Comparison of ENCODE assay signal across 18 cellular contexts in genomic region chr2:85963068-85963467, GRCh38.
DNase-seq lines count a peak whose midpoint lies in the region; ATAC-seq and TF ChIP-seq lines count a peak whose summit lies in the region.
"Had no signal": no experiment of that assay in that cellular context is flagged by ENCODE, and none has a peak within 500 bp of the region (broad histone marks: within the 10 kb centered on the region; RNA-seq: fewer than 3 reads in every experiment).

No MANE protein-coding gene starts in this region.

- no peaks in the 10 kb centered on the region for H4K20me1 ChIP-seq in PC-3 (ENCODE audit: low read length)

- peak overlapping the region; percentile 43 for H4K8ac ChIP-seq in neuronal stem cell (ENCODE audit: low read depth, low read length)

- H3K79me1 ChIP-seq in neuronal stem cell (ENCODE audit: low read depth, low read length), result no peaks in the 10 kb centered on the region

- no peak overlapping the region for H2BK12ac ChIP-seq in neuronal stem cell (ENCODE audit: low read length)

- peak overlapping the region; percentile 1; the same call in 1 of the 2 replicates for H3K9ac ChIP-seq in PC-3 (ENCODE audit: low read length)
- no peak overlapping the region for H3K9ac ChIP-seq in neuronal stem cell (ENCODE audit: low read depth, low read length, poor library complexity)

- H3K9me2 ChIP-seq in PC-3 (replicated peaks; ENCODE audit: low read length), result no peaks in the 10 kb centered on the region

- H3K4me1 ChIP-seq in PC-3 (ENCODE audit: insufficient read depth, low read length), result peaks cover 4% of the 10 kb centered on the region
- no peaks in the 10 kb centered on the region for H3K4me1 ChIP-seq in neuronal stem cell (ENCODE audit: control insufficient read depth in 2 of 2, insufficient read depth in 1 of 2, low read depth in 1 of 2, low read length in 2 of 2)

- H3K14ac ChIP-seq in neuronal stem cell (ENCODE audit: low read length), result no peak overlapping the region

- no peak for DNase-seq in activated CD4-positive, alpha-beta memory T cell treated with anti-CD3 and anti-CD28 coated beads, Interleukin-2, amount 10 ng/mL, durations not matched to agents 7 days and 5 days
- no peak for DNase-seq in activated CD4-positive, alpha-beta memory T cell treated with anti-CD3 and anti-CD28 coated beads for 36 hours
- DNase-seq in CD14-positive monocyte (ENCODE audit: low spot score) (no peak), PC-3 (no peak), neuronal stem cell (ENCODE audit: low spot score) (no peak), T1000 (lab: John Stamatoyannopoulos, UW) (no peak), NCI-H69 (lab: John Stamatoyannopoulos, UW) (no peak)
- DNase-seq: GF-D8, H7, HFFc6, NCI-H1417, NCI-H187, NCI-H446, NCI-H526, RPMI8226 had no signal

- no peaks in the 10 kb centered on the region for H3F3A ChIP-seq in PC-3 (ENCODE audit: low read length, unreplicated experiment)

- peak overlapping the region; percentile 58; the same call in 1 of the 2 replicates for H3K27ac ChIP-seq in PC-3 (ENCODE audit: low read length)
- H3K27ac ChIP-seq in neuronal stem cell (replicated peaks; ENCODE audit: low read length), result no peak overlapping the region
- H3K27ac ChIP-seq: PC-9 had no signal

- TF ChIP-seq CTCF in CD14-positive monocyte (IDR thresholded peaks at IDR 0.05) (no peak), PC-3 (conservative IDR thresholded peaks at IDR 0.05; ENCODE audit: low read depth, low read length) (no peak)

- H3K18ac ChIP-seq in neuronal stem cell (ENCODE audit: low read length), result no peak overlapping the region

- no peak overlapping the region for H2BK15ac ChIP-seq in neuronal stem cell (ENCODE audit: low read length)

- peaks cover 27% of the 10 kb centered on the region for H3K9me3 Mint-ChIP-seq in activated CD4-positive, alpha-beta memory T cell treated with anti-CD3 and anti-CD28 coated beads, Interleukin-2, amount 10 ng/mL, durations not matched to agents 7 days and 5 days
- peaks cover 2% of the 10 kb centered on the region for H3K9me3 Mint-ChIP-seq in activated CD4-positive, alpha-beta memory T cell treated with anti-CD3 and anti-CD28 coated beads for 36 hours
- peaks cover 13 to 32% (median 24%) of the 10 kb centered on the region in 7 donors for H3K9me3 Mint-ChIP-seq in CD14-positive monocyte

- H3K23ac ChIP-seq in neuronal stem cell (ENCODE audit: low read depth, low read length, poor library complexity), result no peak overlapping the region

- H3K27me3 ChIP-seq in PC-3 (ENCODE audit: low read length), result no peaks in the 10 kb centered on the region
- no peaks in the 10 kb centered on the region for H3K27me3 ChIP-seq in neuronal stem cell (ENCODE audit: control insufficient read depth in 3 of 3, insufficient read depth in 3 of 3, low read depth in 1 of 3, low read length in 3 of 3)
- H3K27me3 ChIP-seq: MG63 had no signal

- POLR2A ChIA-PET in activated CD4-positive, alpha-beta memory T cell treated with anti-CD3 and anti-CD28 coated beads, Interleukin-2, amount 10 ng/mL, durations not matched to agents 7 days and 5 days (lab: Charles Lee), result interaction anchor here (1.2 kb wide), 1 partner anchor 72 kb away, joined by 3 read pairs; no protein-coding TSS in a partner anchor
- POLR2A ChIA-PET in activated CD4-positive, alpha-beta memory T cell treated with anti-CD3 and anti-CD28 coated beads for 36 hours (lab: Charles Lee), result interaction anchor here (1.3 kb wide), 1 partner anchor 10 kb away, joined by 4 read pairs; no protein-coding TSS in a partner anchor
- POLR2A ChIA-PET in PC-3 (lab: Charles Lee; ENCODE audit: unreplicated experiment), result no interaction called here

- no peak overlapping the region for H3K4me3 ChIP-seq in PC-3 (ENCODE audit: low read length)
- H3K4me3 ChIP-seq in neuronal stem cell (ENCODE audit: low read length in 2 of 2), result no peak overlapping the region
- H3K4me3 ChIP-seq: MG63, PC-9 had no signal

- CTCF ChIA-PET in activated CD4-positive, alpha-beta memory T cell treated with anti-CD3 and anti-CD28 coated beads, Interleukin-2, amount 10 ng/mL, durations not matched to agents 7 days and 5 days (lab: Charles Lee), result interaction anchor here (1.0 to 1.3 kb wide), 2 partner anchors 73 to 90 kb away, joined by 3 to 4 read pairs; no protein-coding TSS in a partner anchor
- CTCF ChIA-PET in activated CD4-positive, alpha-beta memory T cell treated with anti-CD3 and anti-CD28 coated beads for 36 hours (lab: Charles Lee), result interaction anchor here (0.7 kb wide), 1 partner anchor 255 kb away, joined by 4 read pairs; no protein-coding TSS in a partner anchor
- CTCF ChIA-PET in PC-3 (lab: Charles Lee), result no interaction called here

- WGBS in neuronal stem cell (ENCODE audit: extremely low coverage in 2 of 2, insufficient read length in 2 of 2, insufficient replicate concordance in 1 of 2), 2 donors, result no CpG with 5 or more reads among the region's 4 CpGs

- H3K36me3 ChIP-seq in PC-3 (ENCODE audit: low read depth, low read length) (no peaks in the 10 kb centered on the region), neuronal stem cell (replicated peaks in 1 of 2; ENCODE audit: control insufficient read depth in 2 of 2, insufficient read depth in 2 of 2, low read length in 2 of 2) (no peaks in the 10 kb centered on the region)
- H3K36me3 ChIP-seq: MG63 had no signal

- no peak overlapping the region for H2AK5ac ChIP-seq in neuronal stem cell (ENCODE audit: low read depth, low read length)

- peaks cover 4% of the 10 kb centered on the region for H3K27me3 Mint-ChIP-seq in activated CD4-positive, alpha-beta memory T cell treated with anti-CD3 and anti-CD28 coated beads, Interleukin-2, amount 10 ng/mL, durations not matched to agents 7 days and 5 days
- H3K27me3 Mint-ChIP-seq in activated CD4-positive, alpha-beta memory T cell treated with anti-CD3 and anti-CD28 coated beads for 36 hours, result no peaks in the 10 kb centered on the region
- peaks cover 0 to 4% (median 0%) of the 10 kb centered on the region in 3 donors for H3K27me3 Mint-ChIP-seq in CD14-positive monocyte (ENCODE audit: low read depth in 3 of 3)
- H3K27me3 Mint-ChIP-seq: B cell had no signal

- H3K9me3 ChIP-seq in PC-3 (ENCODE audit: low read length) (no peaks in the 10 kb centered on the region), neuronal stem cell (replicated peaks in 1 of 2; ENCODE audit: control insufficient read depth in 2 of 2, insufficient read depth in 1 of 2, low read depth in 1 of 2, low read length in 2 of 2) (peaks cover 5 to 6% of the 10 kb centered on the region in 2 donors)

- H3K36me3 Mint-ChIP-seq in activated CD4-positive, alpha-beta memory T cell treated with anti-CD3 and anti-CD28 coated beads, Interleukin-2, amount 10 ng/mL, durations not matched to agents 7 days and 5 days (ENCODE audit: low read depth), result peaks cover 50% of the 10 kb centered on the region
- no peaks in the 10 kb centered on the region for H3K36me3 Mint-ChIP-seq in activated CD4-positive, alpha-beta memory T cell treated with anti-CD3 and anti-CD28 coated beads for 36 hours
- peaks cover 0 to 3% of the 10 kb centered on the region in 2 donors for H3K36me3 Mint-ChIP-seq in CD14-positive monocyte

- H2BK120ac ChIP-seq in neuronal stem cell (ENCODE audit: low read depth, low read length), result no peak overlapping the region

- H2AFZ ChIP-seq in PC-3 (ENCODE audit: low read length) (no peak overlapping the region), neuronal stem cell (ENCODE audit: low read length) (no peak overlapping the region)
- H2AFZ ChIP-seq: PC-9 had no signal

- peak overlapping the region; percentile 71 for H3K27ac Mint-ChIP-seq in activated CD4-positive, alpha-beta memory T cell treated with anti-CD3 and anti-CD28 coated beads, Interleukin-2, amount 10 ng/mL, durations not matched to agents 7 days and 5 days
- H3K27ac Mint-ChIP-seq in activated CD4-positive, alpha-beta memory T cell treated with anti-CD3 and anti-CD28 coated beads for 36 hours, result no peak overlapping the region
- H3K27ac Mint-ChIP-seq in CD14-positive monocyte, result peak overlapping the region in 4 of 7 donors; percentile 0 to 72 (median 48)
- H3K27ac Mint-ChIP-seq: B cell, HFFc6 had no signal

- H4K91ac ChIP-seq in neuronal stem cell (ENCODE audit: low read depth, low read length, poor library complexity), result no peak overlapping the region

- no peak overlapping the region for H3K4me2 ChIP-seq in PC-3 (ENCODE audit: low read length)
- H3K4me2 ChIP-seq in neuronal stem cell (ENCODE audit: insufficient read depth, low read length, poor library complexity, severe bottlenecking), result no peak overlapping the region

- intact Hi-C loops in activated CD4-positive, alpha-beta memory T cell treated with anti-CD3 and anti-CD28 coated beads for 36 hours (cut with micrococcal nuclease), result no loop called here
- intact Hi-C loops in CD14-positive monocyte (cut with micrococcal nuclease) (no loop called here), PC-3 (cut with micrococcal nuclease) (no loop called here)

- no peak overlapping the region for H3K4ac ChIP-seq in neuronal stem cell (ENCODE audit: low read length)

- H3K4me1 Mint-ChIP-seq in activated CD4-positive, alpha-beta memory T cell treated with anti-CD3 and anti-CD28 coated beads, Interleukin-2, amount 10 ng/mL, durations not matched to agents 7 days and 5 days, result peaks cover 26% of the 10 kb centered on the region
- H3K4me1 Mint-ChIP-seq in activated CD4-positive, alpha-beta memory T cell treated with anti-CD3 and anti-CD28 coated beads for 36 hours (ENCODE audit: low read depth), result peaks cover 11% of the 10 kb centered on the region
- peaks cover 17% of the 10 kb centered on the region for H3K4me1 Mint-ChIP-seq in CD14-positive monocyte
- H3K4me1 Mint-ChIP-seq: B cell had no signal

- no TSS peak for BruUV-seq in PC-3 (replicated peaks; lab: Mats Ljungman, UMichigan)

- H3K4me3 Mint-ChIP-seq in activated CD4-positive, alpha-beta memory T cell treated with anti-CD3 and anti-CD28 coated beads, Interleukin-2, amount 10 ng/mL, durations not matched to agents 7 days and 5 days, result no peak overlapping the region
- no peak overlapping the region for H3K4me3 Mint-ChIP-seq in activated CD4-positive, alpha-beta memory T cell treated with anti-CD3 and anti-CD28 coated beads for 36 hours
- H3K4me3 Mint-ChIP-seq in CD14-positive monocyte, result no peak overlapping the region
- H3K4me3 Mint-ChIP-seq: B cell, HFFc6 had no signal

- no peaks in the 10 kb centered on the region for H3K79me2 ChIP-seq in PC-3 (ENCODE audit: low read length)

- ATAC-seq in PC-3, result no peak

- no peak overlapping the region for H2BK5ac ChIP-seq in neuronal stem cell (ENCODE audit: low read length)
